In the genomic region with DNA sequence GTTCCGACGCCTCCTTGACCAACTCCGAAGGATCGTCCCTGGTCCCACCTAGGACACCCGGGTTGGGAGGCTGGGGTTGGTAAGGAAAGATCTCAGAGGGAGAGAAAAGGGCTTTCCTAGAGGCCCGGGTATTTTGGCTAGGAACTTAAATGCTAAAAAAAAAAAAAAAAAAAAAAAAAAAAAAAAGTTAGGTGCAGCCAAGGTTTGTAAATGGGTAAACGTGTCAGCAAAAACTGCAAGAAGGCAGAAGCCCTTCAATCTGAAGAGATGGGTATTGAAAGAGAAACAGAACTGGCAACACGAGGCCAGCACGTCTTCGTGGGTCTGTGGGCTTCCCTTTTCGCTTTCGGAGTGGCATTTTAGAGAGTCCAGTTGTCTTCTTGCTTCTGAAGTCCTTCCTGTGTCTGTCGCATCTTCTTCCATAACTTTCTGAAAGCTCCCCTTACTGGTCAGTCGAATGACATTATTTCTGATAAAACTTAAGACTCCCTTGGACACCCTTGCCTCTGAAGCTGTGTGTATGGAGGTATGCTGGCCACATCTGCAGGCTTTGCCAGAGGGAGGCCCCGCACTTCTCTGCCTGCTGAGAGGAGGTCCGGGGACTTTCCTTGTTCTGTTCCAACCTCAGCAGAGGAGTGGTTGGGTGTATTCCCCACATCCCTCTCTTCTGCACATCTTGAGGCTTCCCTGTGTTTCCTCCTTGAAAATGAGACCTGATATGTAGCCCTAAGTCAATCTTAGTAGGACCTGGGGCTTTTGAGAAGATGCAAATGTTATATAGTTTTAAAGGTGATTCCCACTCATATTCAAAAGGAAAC, we compare ENCODE assay signal across 8 cellular contexts. TPM values are rescaled to one million over a fixed set of nuclear protein-coding genes. Genes with fewer than 3 reads are reported as not detected.
DNase-seq lines count a peak whose midpoint lies in the region; ATAC-seq and TF ChIP-seq lines count a peak whose summit lies in the region.

No MANE protein-coding gene starts in this region.

- no peak for ATAC-seq in activated CD8-positive, alpha-beta memory T cell treated with anti-CD3 and anti-CD28 coated beads, Interleukin-2, amount 10 ng/mL, durations not matched to agents 7 days and 5 days
- no peak for ATAC-seq in HG03442 (IDR thresholded peaks at IDR 0.05; ENCODE audit: unreplicated experiment)

- TF ChIP-seq CTCF in left ventricle myocardium inferior (IDR thresholded peaks at IDR 0.05; ENCODE audit: borderline replicate concordance): no peak

- peaks cover 3% of the 10 kb centered on the region for H3K9me3 Mint-ChIP-seq in activated CD8-positive, alpha-beta memory T cell treated with anti-CD3 and anti-CD28 coated beads, Interleukin-2, amount 10 ng/mL, durations not matched to agents 7 days and 5 days (ENCODE audit: low read depth)

- peaks cover 76% of the 10 kb centered on the region for H3K4me1 Mint-ChIP-seq in activated CD8-positive, alpha-beta memory T cell treated with anti-CD3 and anti-CD28 coated beads, Interleukin-2, amount 10 ng/mL, durations not matched to agents 7 days and 5 days

- CTCF ChIA-PET in activated CD8-positive, alpha-beta memory T cell treated with anti-CD3 and anti-CD28 coated beads, Interleukin-2, amount 10 ng/mL, durations not matched to agents 7 days and 5 days (lab: Charles Lee): interaction anchor here (1.0 to 7.4 kb wide), 6 partner anchors 14 to 85 kb away, joined by 3 to 50 read pairs (median 15); no protein-coding TSS in a partner anchor

- H3K36me3 Mint-ChIP-seq in activated CD8-positive, alpha-beta memory T cell treated with anti-CD3 and anti-CD28 coated beads, Interleukin-2, amount 10 ng/mL, durations not matched to agents 7 days and 5 days: peaks cover 40% of the 10 kb centered on the region

- H3K36me3 ChIP-seq in H7 (replicated peaks; ENCODE audit: control insufficient read depth, insufficient read depth, low read length): no peaks in the 10 kb centered on the region
- H3K36me3 ChIP-seq in left ventricle myocardium inferior: peaks cover 4% of the 10 kb centered on the region

- H3K27ac ChIP-seq in left ventricle myocardium inferior (replicated peaks): peak overlapping the region; percentile 96

- H3K4me3 ChIP-seq in H7 (ENCODE audit: insufficient read depth, low read depth, low read length): peak overlapping the region; percentile 74
- peak overlapping the region; percentile 88 for H3K4me3 ChIP-seq in left ventricle myocardium inferior
- H3K4me3 ChIP-seq in skeletal muscle cell (ENCODE audit: low read depth, low read length): peak overlapping the region; percentile 56

- peak overlapping the region; percentile 88 for H3K27ac Mint-ChIP-seq in activated CD8-positive, alpha-beta memory T cell treated with anti-CD3 and anti-CD28 coated beads, Interleukin-2, amount 10 ng/mL, durations not matched to agents 7 days and 5 days

- H3K4me3 Mint-ChIP-seq in activated CD8-positive, alpha-beta memory T cell treated with anti-CD3 and anti-CD28 coated beads, Interleukin-2, amount 10 ng/mL, durations not matched to agents 7 days and 5 days: peak overlapping the region; percentile 83

- peaks cover 60% of the 10 kb centered on the region for H3K27me3 ChIP-seq in H7 (ENCODE audit: control insufficient read depth, insufficient read depth, low read length)
- no peaks in the 10 kb centered on the region for H3K27me3 ChIP-seq in left ventricle myocardium inferior (ENCODE audit: low read depth)

- intact Hi-C loops in left ventricle myocardium inferior (cut with micrococcal nuclease): no loop called here

- H3K4me1 ChIP-seq in left ventricle myocardium inferior: peaks cover 83% of the 10 kb centered on the region

- H3K27me3 Mint-ChIP-seq in activated CD8-positive, alpha-beta memory T cell treated with anti-CD3 and anti-CD28 coated beads, Interleukin-2, amount 10 ng/mL, durations not matched to agents 7 days and 5 days: no peaks in the 10 kb centered on the region

- H3K9me3 ChIP-seq in left ventricle myocardium inferior (replicated peaks): peaks cover 1% of the 10 kb centered on the region

- DNase-seq in AML-193 (lab: John Stamatoyannopoulos, UW) (peak; percentile 14 to 22), H7 (peak; percentile 35), left ventricle myocardium inferior (no peak), skeletal muscle cell (ENCODE audit: low read depth) (no peak), NCI-H774 (lab: John Stamatoyannopoulos, UW) (no peak), putamen (ENCODE audit: low spot score) (no peak)
- DNase-seq in activated CD8-positive, alpha-beta memory T cell treated with anti-CD3 and anti-CD28 coated beads, Interleukin-2, amount 10 ng/mL, durations not matched to agents 7 days and 5 days: peak; percentile 61

RNA-seq across cellular contexts. Expression of gene RCSD1, which starts 0.7 kb away (rescaled TPM):
- total RNA-seq in H7 (2014; rRNA removed; shearing (Covaris generic)): 0.31 and 0.37 TPM in 2 replicates
- total RNA-seq in activated CD8-positive, alpha-beta memory T cell treated with anti-CD3 and anti-CD28 coated beads, Interleukin-2, amount 10 ng/mL, durations not matched to agents 7 days and 5 days: 100 to 1,000 TPM; 121 to 129 TPM
- total RNA-seq in left ventricle myocardium inferior: 42.7 TPM

Comparison
In these comparisons a context has a peak if more than half of its experiments do, and no peak if none do; other contexts are left out.
1. DNase-seq: peak in AML-193 (2 of 2), H7 (single experiment) and activated CD8-positive, alpha-beta memory T cell treated with anti-CD3 and anti-CD28 coated beads, Interleukin-2, amount 10 ng/mL, durations not matched to agents 7 days and 5 days (single experiment); none in left ventricle myocardium inferior (single experiment), skeletal muscle cell (single experiment), NCI-H774 (single experiment) and putamen (single experiment).
2. RNA of gene RCSD1, which starts 0.7 kb away (total RNA-seq): 121 to 129 TPM in activated CD8-positive, alpha-beta memory T cell treated with anti-CD3 and anti-CD28 coated beads, Interleukin-2, amount 10 ng/mL, durations not matched to agents 7 days and 5 days and 42.7 TPM in left ventricle myocardium inferior (single experiment); 0.31 to 0.37 TPM in H7; every median in the first group is over 10 times any median in the second.
3. Peak in every context shown above with its lines, with median percentiles within 50 percentile points of each other: H3K4me3 ChIP-seq.